In the genomic region with DNA sequence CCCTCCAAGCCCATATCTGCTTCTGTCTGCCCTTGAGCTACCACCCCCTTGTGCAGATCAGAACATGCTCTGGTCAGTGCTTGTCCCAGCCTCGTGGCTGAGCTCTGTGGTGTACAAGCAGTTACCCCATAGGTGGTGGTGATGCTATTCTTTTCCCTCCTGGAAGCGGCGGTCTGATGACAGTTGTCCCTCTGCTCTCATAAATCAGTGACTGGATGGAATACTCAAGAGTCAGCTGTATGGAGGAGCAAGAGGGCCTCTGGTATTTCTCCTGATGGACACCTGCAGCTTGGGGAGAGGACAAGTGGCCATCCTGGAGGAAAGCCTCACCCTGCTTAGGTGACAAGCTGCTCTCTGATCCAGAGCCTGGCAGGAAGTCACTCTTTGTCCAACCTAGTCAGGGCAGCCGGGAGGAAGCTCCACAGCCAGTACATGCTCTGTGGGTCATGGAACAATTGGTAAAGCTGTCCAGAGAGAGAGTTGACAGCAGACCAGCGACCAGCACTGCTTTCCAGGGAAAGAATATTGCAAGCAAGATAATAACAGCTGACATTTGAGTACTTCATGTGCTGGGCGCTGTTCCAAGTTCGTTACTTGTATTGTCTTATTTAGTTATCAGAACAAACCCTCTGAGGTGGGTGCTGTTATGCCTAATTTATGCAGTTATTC, we compare ENCODE assay signal across 1 cellular context.
TF ChIP-seq lines count a peak whose summit lies in the region.

No MANE protein-coding gene starts in this region.

TF ChIP-seq in endothelial cell of umbilical vein, 7 proteins besides CTCF, POLR2A, EP300 and RAD21:
- no peak for TF ChIP-seq FOS (IDR thresholded peaks at IDR 0.05; ENCODE audit: borderline replicate concordance, insufficient read depth, low read length)
- no peak for TF ChIP-seq GATA2 (IDR thresholded peaks at IDR 0.05; ENCODE audit: insufficient read depth, insufficient read length, low read depth, low read length)
- TF ChIP-seq EZH2 (IDR thresholded peaks at IDR 0.05; ENCODE audit: borderline replicate concordance, low read depth, low read length, severe bottlenecking), result no peak
- TF ChIP-seq JUN (IDR thresholded peaks at IDR 0.05; ENCODE audit: borderline replicate concordance, insufficient read depth, insufficient read length, low read depth), result no peak
- no peak for TF ChIP-seq POLR2AphosphoS5 (IDR thresholded peaks at IDR 0.05; ENCODE audit: insufficient read depth, low read depth, low read length)
- no peak for TF ChIP-seq MYC (IDR thresholded peaks at IDR 0.05; ENCODE audit: low read depth, low read length)
- TF ChIP-seq, protein P1, sequence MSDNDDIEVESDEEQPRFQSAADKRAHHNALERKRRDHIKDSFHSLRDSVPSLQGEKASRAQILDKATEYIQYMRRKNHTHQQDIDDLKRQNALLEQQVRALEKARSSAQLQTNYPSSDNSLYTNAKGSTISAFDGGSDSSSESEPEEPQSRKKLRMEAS (IDR thresholded peaks at IDR 0.05; ENCODE audit: insufficient read depth, insufficient read length), result no peak
